Comparison of ENCODE assay signal across 1 cellular context in the genomic region with DNA sequence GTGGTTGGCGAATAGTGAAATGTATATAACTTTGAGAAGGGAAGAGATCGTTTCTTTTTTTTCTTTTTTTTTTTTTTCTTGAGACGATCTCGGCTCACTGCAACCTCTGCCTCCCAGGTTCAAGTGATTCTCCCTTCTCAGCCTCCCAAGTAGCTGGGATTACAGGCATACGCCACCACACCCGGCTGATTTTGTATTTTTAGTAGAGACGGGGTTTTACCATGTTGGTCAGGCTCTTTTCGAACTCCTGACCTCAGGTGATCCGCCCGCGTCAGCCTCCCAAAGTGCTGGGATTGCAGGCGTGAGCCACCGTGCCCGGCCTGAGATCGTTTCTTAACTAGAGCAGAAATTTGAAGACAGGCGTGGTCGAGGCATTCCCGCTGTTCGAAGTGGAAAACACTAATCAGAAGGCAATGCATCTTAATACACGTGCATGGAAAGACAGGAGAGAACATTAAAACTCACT.
TF ChIP-seq lines count a peak whose summit lies in the region.

No MANE protein-coding gene starts in this region.

TF ChIP-seq in K562, 482 proteins besides CTCF, POLR2A, EP300 and RAD21 (continued from another document):
- TF ChIP-seq, protein P1, sequence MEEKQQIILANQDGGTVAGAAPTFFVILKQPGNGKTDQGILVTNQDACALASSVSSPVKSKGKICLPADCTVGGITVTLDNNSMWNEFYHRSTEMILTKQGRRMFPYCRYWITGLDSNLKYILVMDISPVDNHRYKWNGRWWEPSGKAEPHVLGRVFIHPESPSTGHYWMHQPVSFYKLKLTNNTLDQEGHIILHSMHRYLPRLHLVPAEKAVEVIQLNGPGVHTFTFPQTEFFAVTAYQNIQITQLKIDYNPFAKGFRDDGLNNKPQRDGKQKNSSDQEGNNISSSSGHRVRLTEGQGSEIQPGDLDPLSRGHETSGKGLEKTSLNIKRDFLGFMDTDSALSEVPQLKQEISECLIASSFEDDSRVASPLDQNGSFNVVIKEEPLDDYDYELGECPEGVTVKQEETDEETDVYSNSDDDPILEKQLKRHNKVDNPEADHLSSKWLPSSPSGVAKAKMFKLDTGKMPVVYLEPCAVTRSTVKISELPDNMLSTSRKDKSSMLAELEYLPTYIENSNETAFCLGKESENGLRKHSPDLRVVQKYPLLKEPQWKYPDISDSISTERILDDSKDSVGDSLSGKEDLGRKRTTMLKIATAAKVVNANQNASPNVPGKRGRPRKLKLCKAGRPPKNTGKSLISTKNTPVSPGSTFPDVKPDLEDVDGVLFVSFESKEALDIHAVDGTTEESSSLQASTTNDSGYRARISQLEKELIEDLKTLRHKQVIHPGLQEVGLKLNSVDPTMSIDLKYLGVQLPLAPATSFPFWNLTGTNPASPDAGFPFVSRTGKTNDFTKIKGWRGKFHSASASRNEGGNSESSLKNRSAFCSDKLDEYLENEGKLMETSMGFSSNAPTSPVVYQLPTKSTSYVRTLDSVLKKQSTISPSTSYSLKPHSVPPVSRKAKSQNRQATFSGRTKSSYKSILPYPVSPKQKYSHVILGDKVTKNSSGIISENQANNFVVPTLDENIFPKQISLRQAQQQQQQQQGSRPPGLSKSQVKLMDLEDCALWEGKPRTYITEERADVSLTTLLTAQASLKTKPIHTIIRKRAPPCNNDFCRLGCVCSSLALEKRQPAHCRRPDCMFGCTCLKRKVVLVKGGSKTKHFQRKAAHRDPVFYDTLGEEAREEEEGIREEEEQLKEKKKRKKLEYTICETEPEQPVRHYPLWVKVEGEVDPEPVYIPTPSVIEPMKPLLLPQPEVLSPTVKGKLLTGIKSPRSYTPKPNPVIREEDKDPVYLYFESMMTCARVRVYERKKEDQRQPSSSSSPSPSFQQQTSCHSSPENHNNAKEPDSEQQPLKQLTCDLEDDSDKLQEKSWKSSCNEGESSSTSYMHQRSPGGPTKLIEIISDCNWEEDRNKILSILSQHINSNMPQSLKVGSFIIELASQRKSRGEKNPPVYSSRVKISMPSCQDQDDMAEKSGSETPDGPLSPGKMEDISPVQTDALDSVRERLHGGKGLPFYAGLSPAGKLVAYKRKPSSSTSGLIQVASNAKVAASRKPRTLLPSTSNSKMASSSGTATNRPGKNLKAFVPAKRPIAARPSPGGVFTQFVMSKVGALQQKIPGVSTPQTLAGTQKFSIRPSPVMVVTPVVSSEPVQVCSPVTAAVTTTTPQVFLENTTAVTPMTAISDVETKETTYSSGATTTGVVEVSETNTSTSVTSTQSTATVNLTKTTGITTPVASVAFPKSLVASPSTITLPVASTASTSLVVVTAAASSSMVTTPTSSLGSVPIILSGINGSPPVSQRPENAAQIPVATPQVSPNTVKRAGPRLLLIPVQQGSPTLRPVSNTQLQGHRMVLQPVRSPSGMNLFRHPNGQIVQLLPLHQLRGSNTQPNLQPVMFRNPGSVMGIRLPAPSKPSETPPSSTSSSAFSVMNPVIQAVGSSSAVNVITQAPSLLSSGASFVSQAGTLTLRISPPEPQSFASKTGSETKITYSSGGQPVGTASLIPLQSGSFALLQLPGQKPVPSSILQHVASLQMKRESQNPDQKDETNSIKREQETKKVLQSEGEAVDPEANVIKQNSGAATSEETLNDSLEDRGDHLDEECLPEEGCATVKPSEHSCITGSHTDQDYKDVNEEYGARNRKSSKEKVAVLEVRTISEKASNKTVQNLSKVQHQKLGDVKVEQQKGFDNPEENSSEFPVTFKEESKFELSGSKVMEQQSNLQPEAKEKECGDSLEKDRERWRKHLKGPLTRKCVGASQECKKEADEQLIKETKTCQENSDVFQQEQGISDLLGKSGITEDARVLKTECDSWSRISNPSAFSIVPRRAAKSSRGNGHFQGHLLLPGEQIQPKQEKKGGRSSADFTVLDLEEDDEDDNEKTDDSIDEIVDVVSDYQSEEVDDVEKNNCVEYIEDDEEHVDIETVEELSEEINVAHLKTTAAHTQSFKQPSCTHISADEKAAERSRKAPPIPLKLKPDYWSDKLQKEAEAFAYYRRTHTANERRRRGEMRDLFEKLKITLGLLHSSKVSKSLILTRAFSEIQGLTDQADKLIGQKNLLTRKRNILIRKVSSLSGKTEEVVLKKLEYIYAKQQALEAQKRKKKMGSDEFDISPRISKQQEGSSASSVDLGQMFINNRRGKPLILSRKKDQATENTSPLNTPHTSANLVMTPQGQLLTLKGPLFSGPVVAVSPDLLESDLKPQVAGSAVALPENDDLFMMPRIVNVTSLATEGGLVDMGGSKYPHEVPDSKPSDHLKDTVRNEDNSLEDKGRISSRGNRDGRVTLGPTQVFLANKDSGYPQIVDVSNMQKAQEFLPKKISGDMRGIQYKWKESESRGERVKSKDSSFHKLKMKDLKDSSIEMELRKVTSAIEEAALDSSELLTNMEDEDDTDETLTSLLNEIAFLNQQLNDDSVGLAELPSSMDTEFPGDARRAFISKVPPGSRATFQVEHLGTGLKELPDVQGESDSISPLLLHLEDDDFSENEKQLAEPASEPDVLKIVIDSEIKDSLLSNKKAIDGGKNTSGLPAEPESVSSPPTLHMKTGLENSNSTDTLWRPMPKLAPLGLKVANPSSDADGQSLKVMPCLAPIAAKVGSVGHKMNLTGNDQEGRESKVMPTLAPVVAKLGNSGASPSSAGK (IDR thresholded peaks at IDR 0.05): peak; percentile 51; the same call in 1 of the 2 replicates
- TF ChIP-seq MCM7 (IDR thresholded peaks at IDR 0.05) (0 out of 4 replicates have a peak, but pooled peaks of 1 of the 2 experiments have one; percentile 9), BCOR (IDR thresholded peaks at IDR 0.05) (peak; percentile 76), HLTF (IDR thresholded peaks at IDR 0.05) (peak; percentile 83)
TF ChIP-seq in K562: peak in this region for 29; not testable (repeated sequence) for 453.
